ENCODE assay signal across 23 cellular contexts in the genomic region with DNA sequence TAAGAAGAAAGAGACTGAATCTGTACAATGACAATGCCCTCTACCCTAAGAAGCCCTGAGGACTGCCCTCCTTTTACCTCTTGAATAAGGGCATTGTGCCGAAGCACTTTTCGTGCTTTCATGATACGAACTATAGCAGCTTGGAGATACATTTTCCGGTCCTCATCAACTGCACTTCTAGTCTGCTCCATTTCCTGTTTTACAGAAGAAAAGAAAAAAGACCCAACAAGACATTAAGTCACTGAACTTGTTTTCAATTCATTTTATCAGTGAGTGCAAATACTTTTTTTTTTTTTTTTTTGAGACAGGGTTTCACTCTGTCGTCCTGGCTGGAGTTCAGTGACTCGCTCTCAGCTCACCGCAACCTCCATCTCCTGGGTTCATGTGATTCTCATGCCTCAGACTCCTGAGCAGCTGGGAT.
DNase-seq lines count a peak whose midpoint lies in the region; ATAC-seq and FAIRE-seq lines count a peak whose summit lies in the region.
"Had no signal": no experiment of that assay in that cellular context is flagged by ENCODE, and none has a peak within 500 bp of the region (broad histone marks: within the 10 kb centered on the region; RNA-seq: fewer than 3 reads in every experiment).

No MANE protein-coding gene starts in this region.

- no peaks in the 10 kb centered on the region for H3K27me3 ChIP-seq in H7 (ENCODE audit: control insufficient read depth, insufficient read depth, low read length)
- H3K27me3 ChIP-seq: neural progenitor cell, Peyer's patch, stomach had no signal

- no peaks in the 10 kb centered on the region for H3K9me3 Mint-ChIP-seq in activated CD4-positive, alpha-beta T cell treated with anti-CD3 and anti-CD28 coated beads, Interleukin-2, amount 10 ng/mL, durations not matched to agents 24 days and 14 days
- no peaks in the 10 kb centered on the region for H3K9me3 Mint-ChIP-seq in activated T-helper 1 cell treated with anti-CD3 and anti-CD28 coated beads, Interleukin-12 subunit alpha, Interleukin-12 subunit beta, Interleukin-2, Interleukin-4 antibody, amounts not matched to agents 30 ng/mL and 10 ng/mL and 1 ng/mL, durations not matched to agents 14 hours and 24 hours and 36 hours
- H3K9me3 Mint-ChIP-seq in natural killer cell treated with Interleukin-12 subunit alpha and Interleukin-12 subunit beta and Interleukin-15 and Interleukin-18, amount 100 ng/mL, for 72 hours, result no peaks in the 10 kb centered on the region
- H3K9me3 Mint-ChIP-seq: activated B cell treated with CpG ODN at 0.5 μM for 24 hours; CD8-positive, alpha-beta memory T cell; neural progenitor cell had no signal

- peaks cover 36% of the 10 kb centered on the region for H3K36me3 Mint-ChIP-seq in activated CD4-positive, alpha-beta T cell treated with anti-CD3 and anti-CD28 coated beads, Interleukin-2, amount 10 ng/mL, durations not matched to agents 24 days and 14 days (ENCODE audit: low read depth)
- peaks cover 14% of the 10 kb centered on the region for H3K36me3 Mint-ChIP-seq in activated T-helper 1 cell treated with anti-CD3 and anti-CD28 coated beads, Interleukin-12 subunit alpha, Interleukin-12 subunit beta, Interleukin-2, Interleukin-4 antibody, amounts not matched to agents 30 ng/mL and 10 ng/mL and 1 ng/mL, durations not matched to agents 14 hours and 24 hours and 36 hours (ENCODE audit: low read depth)
- peaks cover 8% of the 10 kb centered on the region for H3K36me3 Mint-ChIP-seq in natural killer cell treated with Interleukin-12 subunit alpha and Interleukin-12 subunit beta and Interleukin-15 and Interleukin-18, amount 100 ng/mL, for 72 hours

- H3K4me3 Mint-ChIP-seq in activated CD4-positive, alpha-beta T cell treated with anti-CD3 and anti-CD28 coated beads, Interleukin-2, amount 10 ng/mL, durations not matched to agents 24 days and 14 days, result peak overlapping the region; percentile 22
- peak overlapping the region; percentile 33 for H3K4me3 Mint-ChIP-seq in activated T-helper 1 cell treated with anti-CD3 and anti-CD28 coated beads, Interleukin-12 subunit alpha, Interleukin-12 subunit beta, Interleukin-2, Interleukin-4 antibody, amounts not matched to agents 30 ng/mL and 10 ng/mL and 1 ng/mL, durations not matched to agents 14 hours and 24 hours and 36 hours
- H3K4me3 Mint-ChIP-seq in natural killer cell treated with Interleukin-12 subunit alpha and Interleukin-12 subunit beta and Interleukin-15 and Interleukin-18, amount 100 ng/mL, for 72 hours, result no peak overlapping the region
- H3K4me3 Mint-ChIP-seq: activated B cell treated with CpG ODN at 0.5 μM for 24 hours; CD8-positive, alpha-beta memory T cell; neural progenitor cell had no signal

- no peaks in the 10 kb centered on the region; the same call in 1 of the 2 replicates for H3K36me3 ChIP-seq in H7 (replicated peaks; ENCODE audit: control insufficient read depth, insufficient read depth, low read length)

- ATAC-seq in natural killer cell treated with Interleukin-12 subunit alpha and Interleukin-12 subunit beta and Interleukin-15 and Interleukin-18, amount 100 ng/mL, for 72 hours, result no peak

- peak; percentile 62 for DNase-seq in activated CD4-positive, alpha-beta T cell treated with anti-CD3 and anti-CD28 coated beads, Interleukin-2, amount 10 ng/mL, durations not matched to agents 24 days and 14 days
- DNase-seq in activated CD4-positive, alpha-beta T cell treated with anti-CD3 and anti-CD28 coated beads for 1 hour, result no peak
- no peak for DNase-seq in HTR-8/SVneo (ENCODE audit: insufficient read length, low spot score)
- no peak for DNase-seq in activated T-helper 1 cell treated with anti-CD3 and anti-CD28 coated beads, Interleukin-12 subunit alpha, Interleukin-12 subunit beta, Interleukin-2, Interleukin-4 antibody, amounts not matched to agents 30 ng/mL and 10 ng/mL and 1 ng/mL, durations not matched to agents 14 hours and 24 hours and 36 hours (ENCODE audit: low spot score)
- DNase-seq in foreskin melanocyte, result peak; percentile 81
- DNase-seq in natural killer cell treated with Interleukin-12 subunit alpha and Interleukin-12 subunit beta and Interleukin-15 and Interleukin-18, amount 100 ng/mL, for 72 hours (ENCODE audit: low spot score), result no peak
- DNase-seq in H7, result no peak
- DNase-seq in GDM1 (lab: John Stamatoyannopoulos, UW), result no peak
- DNase-seq: ACHN; activated B cell treated with CpG ODN at 0.5 μM for 24 hours; CD8-positive, alpha-beta memory T cell; head of caudate nucleus; islet precursor cell; KG1; NCI-H1105 treated with DMSO at 0.1 percent for 48 hours; NCI-H2171 treated with DMSO at 0.1 percent for 48 hours; Peyer's patch; stomach had no signal

- FAIRE-seq in HTR-8/SVneo (lab: Jason Lieb, UNC), result peak; percentile 48
- FAIRE-seq: G401.6, GM12891, urothelium cell line had no signal

- no peaks in the 10 kb centered on the region for H3K27me3 Mint-ChIP-seq in activated CD4-positive, alpha-beta T cell treated with anti-CD3 and anti-CD28 coated beads, Interleukin-2, amount 10 ng/mL, durations not matched to agents 24 days and 14 days
- H3K27me3 Mint-ChIP-seq in activated T-helper 1 cell treated with anti-CD3 and anti-CD28 coated beads, Interleukin-12 subunit alpha, Interleukin-12 subunit beta, Interleukin-2, Interleukin-4 antibody, amounts not matched to agents 30 ng/mL and 10 ng/mL and 1 ng/mL, durations not matched to agents 14 hours and 24 hours and 36 hours (ENCODE audit: insufficient read depth), result no peaks in the 10 kb centered on the region
- no peaks in the 10 kb centered on the region for H3K27me3 Mint-ChIP-seq in natural killer cell treated with Interleukin-12 subunit alpha and Interleukin-12 subunit beta and Interleukin-15 and Interleukin-18, amount 100 ng/mL, for 72 hours
- H3K27me3 Mint-ChIP-seq: activated B cell treated with CpG ODN at 0.5 μM for 24 hours; CD8-positive, alpha-beta memory T cell had no signal

- H3K4me1 Mint-ChIP-seq in activated CD4-positive, alpha-beta T cell treated with anti-CD3 and anti-CD28 coated beads, Interleukin-2, amount 10 ng/mL, durations not matched to agents 24 days and 14 days, result peaks cover 6% of the 10 kb centered on the region
- peaks cover 9% of the 10 kb centered on the region for H3K4me1 Mint-ChIP-seq in activated T-helper 1 cell treated with anti-CD3 and anti-CD28 coated beads, Interleukin-12 subunit alpha, Interleukin-12 subunit beta, Interleukin-2, Interleukin-4 antibody, amounts not matched to agents 30 ng/mL and 10 ng/mL and 1 ng/mL, durations not matched to agents 14 hours and 24 hours and 36 hours (ENCODE audit: low read depth)
- no peaks in the 10 kb centered on the region for H3K4me1 Mint-ChIP-seq in natural killer cell treated with Interleukin-12 subunit alpha and Interleukin-12 subunit beta and Interleukin-15 and Interleukin-18, amount 100 ng/mL, for 72 hours (ENCODE audit: low read depth in 2 of 2)
- H3K4me1 Mint-ChIP-seq: activated B cell treated with CpG ODN at 0.5 μM for 24 hours; CD8-positive, alpha-beta memory T cell had no signal

- intact Hi-C loops in activated CD4-positive, alpha-beta T cell treated with anti-CD3 and anti-CD28 coated beads, Interleukin-2, amount 10 ng/mL, durations not matched to agents 24 days and 14 days (cut with micrococcal nuclease), result no loop called here
- intact Hi-C loops in activated T-helper 1 cell treated with anti-CD3 and anti-CD28 coated beads, Interleukin-12 subunit alpha, Interleukin-12 subunit beta, Interleukin-2, Interleukin-4 antibody, amounts not matched to agents 30 ng/mL and 10 ng/mL and 1 ng/mL, durations not matched to agents 14 hours and 24 hours and 36 hours (cut with micrococcal nuclease), result no loop called here

- peak overlapping the region; percentile 45 for H3K27ac Mint-ChIP-seq in activated CD4-positive, alpha-beta T cell treated with anti-CD3 and anti-CD28 coated beads, Interleukin-2, amount 10 ng/mL, durations not matched to agents 24 days and 14 days
- peak overlapping the region; percentile 29 for H3K27ac Mint-ChIP-seq in activated T-helper 1 cell treated with anti-CD3 and anti-CD28 coated beads, Interleukin-12 subunit alpha, Interleukin-12 subunit beta, Interleukin-2, Interleukin-4 antibody, amounts not matched to agents 30 ng/mL and 10 ng/mL and 1 ng/mL, durations not matched to agents 14 hours and 24 hours and 36 hours
- no peak overlapping the region for H3K27ac Mint-ChIP-seq in natural killer cell treated with Interleukin-12 subunit alpha and Interleukin-12 subunit beta and Interleukin-15 and Interleukin-18, amount 100 ng/mL, for 72 hours
- H3K27ac Mint-ChIP-seq: activated B cell treated with CpG ODN at 0.5 μM for 24 hours; CD8-positive, alpha-beta memory T cell; neural progenitor cell had no signal

- H3K4me3 ChIP-seq in H7 (ENCODE audit: insufficient read depth, low read depth, low read length), result no peak overlapping the region
- H3K4me3 ChIP-seq: coronary artery, neural progenitor cell, Peyer's patch, stomach had no signal

Comparison
In these comparisons a context has a peak if more than half of its experiments do, and no peak if none do; other contexts are left out.
1. DNase-seq: peak in activated CD4-positive, alpha-beta T cell treated with anti-CD3 and anti-CD28 coated beads, Interleukin-2, amount 10 ng/mL, durations not matched to agents 24 days and 14 days (single experiment) and foreskin melanocyte (single experiment); none in activated CD4-positive, alpha-beta T cell treated with anti-CD3 and anti-CD28 coated beads for 1 hour (single experiment), HTR-8/SVneo (single experiment), activated T-helper 1 cell treated with anti-CD3 and anti-CD28 coated beads, Interleukin-12 subunit alpha, Interleukin-12 subunit beta, Interleukin-2, Interleukin-4 antibody, amounts not matched to agents 30 ng/mL and 10 ng/mL and 1 ng/mL, durations not matched to agents 14 hours and 24 hours and 36 hours (single experiment), natural killer cell treated with Interleukin-12 subunit alpha and Interleukin-12 subunit beta and Interleukin-15 and Interleukin-18, amount 100 ng/mL, for 72 hours (single experiment), H7 (single experiment) and GDM1 (single experiment).
2. H3K27ac Mint-ChIP-seq: peak in activated CD4-positive, alpha-beta T cell treated with anti-CD3 and anti-CD28 coated beads, Interleukin-2, amount 10 ng/mL, durations not matched to agents 24 days and 14 days (single experiment) and activated T-helper 1 cell treated with anti-CD3 and anti-CD28 coated beads, Interleukin-12 subunit alpha, Interleukin-12 subunit beta, Interleukin-2, Interleukin-4 antibody, amounts not matched to agents 30 ng/mL and 10 ng/mL and 1 ng/mL, durations not matched to agents 14 hours and 24 hours and 36 hours (single experiment); none in natural killer cell treated with Interleukin-12 subunit alpha and Interleukin-12 subunit beta and Interleukin-15 and Interleukin-18, amount 100 ng/mL, for 72 hours (0 of 2).